ENCODE assay signal across 8 cellular contexts in the genomic region with DNA sequence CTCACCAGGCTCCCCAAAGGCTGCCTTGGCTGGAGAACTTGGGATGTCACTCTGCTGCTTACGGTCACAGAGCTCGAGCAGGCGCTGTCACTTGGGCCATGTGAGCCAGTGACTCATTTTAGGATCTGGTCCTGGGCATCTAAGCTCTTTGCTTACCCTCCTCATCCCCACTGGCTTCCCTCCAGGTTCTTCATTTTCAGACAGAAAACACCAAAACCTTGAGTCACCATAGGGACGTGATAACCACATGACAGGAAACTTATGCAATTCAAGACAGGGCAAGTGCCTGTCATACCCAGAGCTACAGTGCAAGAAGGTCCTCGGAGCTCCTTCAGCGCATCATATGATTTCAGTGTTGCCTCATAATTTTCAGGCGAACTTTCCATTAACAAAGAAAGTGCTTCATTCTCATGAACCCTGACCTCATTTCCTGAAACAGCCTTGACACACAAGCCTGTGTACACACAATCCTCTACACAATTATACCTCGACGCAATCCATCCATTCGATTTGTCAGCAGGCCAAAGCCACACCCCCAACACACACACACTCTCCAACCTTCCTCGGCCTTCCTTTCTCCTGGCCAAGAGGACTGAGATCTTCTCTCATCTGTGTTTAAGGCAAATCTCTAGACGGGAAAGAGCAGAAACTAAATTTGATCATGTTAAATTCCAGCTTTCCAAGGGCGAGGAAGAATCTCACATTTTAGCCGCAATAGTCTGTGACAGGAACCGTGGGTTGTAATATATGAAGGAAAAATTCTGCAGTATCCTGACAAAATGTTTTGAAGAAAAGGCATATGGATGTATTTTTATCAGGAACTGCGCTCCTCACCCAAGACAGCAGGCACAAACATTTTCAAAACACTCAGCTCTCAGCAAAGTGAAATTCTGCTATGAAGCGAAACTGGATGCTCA. TPM values are rescaled to one million over a fixed set of nuclear protein-coding genes. Genes with fewer than 3 reads are reported as not detected.
A peak's percentile ranks its signal among the peaks of the same experiment; 100 is the strongest.
DNase-seq lines count a peak whose midpoint lies in the region; ATAC-seq and TF ChIP-seq lines count a peak whose summit lies in the region.

No MANE protein-coding gene starts in this region.

- peak overlapping the region in 6 of 8 donors; percentile 4 to 80 (median 22) for H3K4me3 Mint-ChIP-seq in CD4-positive, alpha-beta memory T cell
- H3K4me3 Mint-ChIP-seq in T-helper 17 cell: peak overlapping the region; percentile 53

- peak; percentile 8 to 78 (median 22) for DNase-seq in CD4-positive, alpha-beta memory T cell
- DNase-seq in T-helper 17 cell: no peak
- DNase-seq in choroid plexus epithelial cell (ENCODE audit: low read depth): peak; percentile 100
- DNase-seq in lower lobe of right lung: peak; percentile 81
- peak; percentile 16 to 25 for DNase-seq in stimulated activated CD8-positive, alpha-beta memory T cell treated with anti-CD3 and anti-CD28 coated beads, Interleukin-2, amount 100 ng/mL, for 48 hours (ENCODE audit: low read depth in 2 of 2)
- DNase-seq in T-helper 9 cell: no peak

- peaks cover 8 to 15% (median 11%) of the 10 kb centered on the region in 4 donors for H3K4me1 Mint-ChIP-seq in CD4-positive, alpha-beta memory T cell
- peaks cover 17% of the 10 kb centered on the region for H3K4me1 Mint-ChIP-seq in T-helper 17 cell

- H3K27me3 ChIP-seq in CD4-positive, alpha-beta memory T cell (ENCODE audit: insufficient read depth, low read length): no peaks in the 10 kb centered on the region
- no peaks in the 10 kb centered on the region for H3K27me3 ChIP-seq in lower lobe of right lung (ENCODE audit: low read depth)

- POLR2A ChIA-PET in CD4-positive, alpha-beta memory T cell (lab: Charles Lee; ENCODE audit: partially characterized antibody): interaction anchor here (1.3 kb wide), 1 partner anchor 25 kb away, joined by 4 read pairs; a partner anchor contains a TSS

- peak; percentile 62 for ATAC-seq in GM19372 (IDR thresholded peaks at IDR 0.05; ENCODE audit: low read depth, unreplicated experiment)
- ATAC-seq in HG03457 (IDR thresholded peaks at IDR 0.05; ENCODE audit: unreplicated experiment): peak; percentile 54
- ATAC-seq in T-helper 17 cell: peak; percentile 81
- peak; percentile 88 to 92 for ATAC-seq in lower lobe of right lung

- peak overlapping the region in 6 of 7 donors; percentile 39 to 88 (median 68) for H3K27ac Mint-ChIP-seq in CD4-positive, alpha-beta memory T cell
- H3K27ac Mint-ChIP-seq in T-helper 17 cell: peak overlapping the region; percentile 97

- intact Hi-C loops in CD4-positive, alpha-beta memory T cell (cut with micrococcal nuclease): no loop called here
- intact Hi-C loops in lower lobe of right lung (cut with DNase I): no loop called here

- TF ChIP-seq CTCF in choroid plexus epithelial cell (conservative IDR thresholded peaks at IDR 0.05; ENCODE audit: low read depth, low read length) (no peak), lower lobe of right lung (IDR thresholded peaks at IDR 0.05) (no peak)

- H3K27ac ChIP-seq in CD4-positive, alpha-beta memory T cell (ENCODE audit: low read depth, low read length): no peak overlapping the region
- peak overlapping the region; percentile 72 for H3K27ac ChIP-seq in lower lobe of right lung

- H3K36me3 ChIP-seq in CD4-positive, alpha-beta memory T cell (ENCODE audit: insufficient read depth, low read length): peaks cover 25% of the 10 kb centered on the region
- H3K36me3 ChIP-seq in lower lobe of right lung: peaks cover 73% of the 10 kb centered on the region

- H3K4me1 ChIP-seq in CD4-positive, alpha-beta memory T cell (ENCODE audit: insufficient read depth, low read length): peaks cover 17% of the 10 kb centered on the region
- H3K4me1 ChIP-seq in lower lobe of right lung: peaks cover 29% of the 10 kb centered on the region

- no peaks in the 10 kb centered on the region for H3K9me3 Mint-ChIP-seq in CD4-positive, alpha-beta memory T cell

- CTCF ChIA-PET in CD4-positive, alpha-beta memory T cell (lab: Charles Lee; ENCODE audit: partially characterized antibody): interaction anchor here (1.5 kb wide), 1 partner anchor 25 kb away, joined by 4 read pairs; a partner anchor contains a TSS

- H3K36me3 Mint-ChIP-seq in CD4-positive, alpha-beta memory T cell: peaks cover 60 to 76% of the 10 kb centered on the region in 2 donors
- H3K36me3 Mint-ChIP-seq in T-helper 17 cell (ENCODE audit: low read depth): peaks cover 12% of the 10 kb centered on the region

- no peak overlapping the region for H3K4me3 ChIP-seq in CD4-positive, alpha-beta memory T cell (ENCODE audit: low read length in 2 of 2)
- peak overlapping the region; percentile 22 for H3K4me3 ChIP-seq in choroid plexus epithelial cell (ENCODE audit: low read depth, low read length)
- H3K4me3 ChIP-seq in lower lobe of right lung: peak overlapping the region; percentile 12

- H3K9me3 ChIP-seq in CD4-positive, alpha-beta memory T cell (ENCODE audit: control insufficient read depth in 1 of 2, low read length in 2 of 2): no peaks in the 10 kb centered on the region
- H3K9me3 ChIP-seq in T-helper 17 cell (ENCODE audit: control insufficient read depth, low read length, poor library complexity, severe bottlenecking) (no peaks in the 10 kb centered on the region), lower lobe of right lung (no peaks in the 10 kb centered on the region)

- no peaks in the 10 kb centered on the region for H3K27me3 Mint-ChIP-seq in CD4-positive, alpha-beta memory T cell
- H3K27me3 Mint-ChIP-seq in T-helper 17 cell: no peaks in the 10 kb centered on the region

RNA-seq across cellular contexts. Expression of a gene that starts 25.3 kb away (rescaled TPM):
- total RNA-seq in CD4-positive, alpha-beta memory T cell: 10 to 100 TPM; 12.6 to 13.2 TPM
- polyA plus RNA-seq in CD4-positive, alpha-beta memory T cell: 10 to 100 TPM; 16.2 to 24.5 TPM
- total RNA-seq in T-helper 17 cell (10 to 100 TPM in 1 of 2 donors, 1 to 10 TPM in 1; 9.1 to 12.4 TPM), lower lobe of right lung (18.8 TPM)

Comparison
In these comparisons a context has a peak if more than half of its experiments do, and no peak if none do; other contexts are left out.
1. DNase-seq: peak in CD4-positive, alpha-beta memory T cell (5 of 5), choroid plexus epithelial cell (single experiment), lower lobe of right lung (single experiment) and stimulated activated CD8-positive, alpha-beta memory T cell treated with anti-CD3 and anti-CD28 coated beads, Interleukin-2, amount 100 ng/mL, for 48 hours (2 of 2); none in T-helper 17 cell (0 of 3) and T-helper 9 cell (single experiment).
2. H3K4me3 ChIP-seq: peak in choroid plexus epithelial cell (single experiment) and lower lobe of right lung (single experiment); none in CD4-positive, alpha-beta memory T cell (0 of 2).
3. Peak in every context shown above with its lines, with median percentiles within 50 percentile points of each other: ATAC-seq.